ENCODE assay signal across 11 cellular contexts in the genomic region with DNA sequence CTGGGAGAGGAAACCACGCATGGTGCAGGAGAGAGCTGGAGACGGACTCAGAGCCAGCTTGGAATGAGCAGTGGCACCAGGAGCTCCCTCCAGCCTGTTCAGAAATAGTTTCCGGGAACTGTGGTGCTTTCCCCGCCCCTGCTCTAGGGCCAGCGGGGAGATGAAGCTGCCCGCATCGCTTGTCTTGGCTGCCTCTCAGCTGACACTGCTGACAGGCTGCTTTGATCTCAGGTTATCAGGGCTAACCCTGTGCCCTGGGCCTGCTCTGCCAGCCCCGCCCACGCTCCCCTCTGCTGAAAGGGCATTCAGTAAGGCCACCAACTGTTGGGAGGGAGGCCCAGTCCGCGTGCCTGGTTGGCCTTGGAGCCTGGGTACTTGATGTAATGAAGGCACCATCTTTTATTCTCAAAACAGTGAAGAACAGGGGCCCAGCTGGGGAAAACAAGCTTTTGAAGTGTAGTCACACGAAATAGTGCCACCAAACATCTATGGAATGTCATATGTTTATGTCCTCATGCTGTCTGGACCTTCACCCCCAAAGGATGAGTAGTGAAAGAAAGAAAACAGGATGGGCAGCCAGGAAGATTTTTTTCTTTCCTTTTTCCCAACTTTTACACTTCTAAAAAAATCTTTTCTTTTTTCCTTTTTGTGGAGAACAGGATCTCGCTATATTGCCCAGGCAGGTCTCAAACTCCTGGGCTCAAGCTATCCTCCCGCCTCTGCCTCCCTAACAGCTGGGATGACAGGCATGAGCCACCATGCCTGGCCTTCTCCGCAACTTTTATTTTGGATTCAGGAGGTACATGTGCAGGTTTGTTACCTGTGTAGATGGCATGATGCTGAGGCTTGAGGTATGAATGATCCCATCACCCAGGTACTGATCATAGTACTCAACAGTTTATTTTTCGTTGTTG.
DNase-seq lines count a peak whose midpoint lies in the region; ATAC-seq and TF ChIP-seq lines count a peak whose summit lies in the region.
"Had no signal": no experiment of that assay in that cellular context is flagged by ENCODE, and none has a peak within 500 bp of the region (broad histone marks: within the 10 kb centered on the region; RNA-seq: fewer than 3 reads in every experiment).

No MANE protein-coding gene starts in this region.

- no peak overlapping the region for H3K27ac Mint-ChIP-seq in nephron progenitor cell
- H3K27ac Mint-ChIP-seq in activated CD4-positive, alpha-beta memory T cell treated with anti-CD3 and anti-CD28 coated beads for 36 hours = no peak overlapping the region
- H3K27ac Mint-ChIP-seq: CD4-positive, alpha-beta memory T cell had no signal

- peak; percentile 98 for ATAC-seq in Right ventricle myocardium inferior

- H3K9me3 Mint-ChIP-seq in nephron progenitor cell = no peaks in the 10 kb centered on the region
- H3K9me3 Mint-ChIP-seq in activated CD4-positive, alpha-beta memory T cell treated with anti-CD3 and anti-CD28 coated beads for 36 hours = peaks cover 7% of the 10 kb centered on the region

- 50 to 59% (median 52%) methylated on average over 15 to 16 of the region's 16 CpGs for WGBS in spleen, 5 donors
- 78% methylated on average over 13 of the region's 16 CpGs for WGBS in esophagus muscularis mucosa

- no peak for TF ChIP-seq EP300 in esophagus muscularis mucosa (IDR thresholded peaks at IDR 0.05)

- TF ChIP-seq CTCF in BE2C (IDR thresholded peaks at IDR 0.05; ENCODE audit: low read depth, low read length) (no peak), nephron progenitor cell (IDR thresholded peaks at IDR 0.05) (no peak), spleen (IDR thresholded peaks at IDR 0.05 in 8 of 11, conservative IDR thresholded peaks at IDR 0.05 in 3 of 11) (no peak), esophagus muscularis mucosa (IDR thresholded peaks at IDR 0.05) (no peak)

- peak; percentile 51 for DNase-seq in BE2C
- peak; percentile 50 for DNase-seq in NCI-H226
- DNase-seq in Right ventricle myocardium inferior (ENCODE audit: missing footprints) = peak; percentile 82
- DNase-seq in nephron progenitor cell = peak; percentile 58
- DNase-seq in spleen = no peak
- no peak for DNase-seq in esophagus muscularis mucosa (ENCODE audit: extremely low spot score)
- DNase-seq in activated CD4-positive, alpha-beta memory T cell treated with anti-CD3 and anti-CD28 coated beads for 36 hours = no peak
- DNase-seq in DMS 273 (lab: John Stamatoyannopoulos, UW; ENCODE audit: unreplicated experiment) = no peak
- DNase-seq: CD4-positive, alpha-beta memory T cell; stimulated activated CD4-positive, alpha-beta T cell treated with anti-CD3 and anti-CD28 coated beads, Interleukin-12 subunit alpha, Interleukin-12 subunit beta, amount 100 ng/mL, for 4 hours had no signal

- H3K27ac ChIP-seq in spleen (no peak overlapping the region), esophagus muscularis mucosa (replicated peaks in 1 of 4) (no peak overlapping the region)

- no peaks in the 10 kb centered on the region for H3K27me3 Mint-ChIP-seq in nephron progenitor cell (ENCODE audit: low read depth, poor library complexity)
- H3K27me3 Mint-ChIP-seq in activated CD4-positive, alpha-beta memory T cell treated with anti-CD3 and anti-CD28 coated beads for 36 hours = peaks cover 1% of the 10 kb centered on the region
- H3K27me3 Mint-ChIP-seq: CD4-positive, alpha-beta memory T cell had no signal

- peaks cover 18% of the 10 kb centered on the region for H3K4me1 Mint-ChIP-seq in nephron progenitor cell
- no peaks in the 10 kb centered on the region for H3K4me1 Mint-ChIP-seq in activated CD4-positive, alpha-beta memory T cell treated with anti-CD3 and anti-CD28 coated beads for 36 hours (ENCODE audit: low read depth)
- H3K4me1 Mint-ChIP-seq: CD4-positive, alpha-beta memory T cell had no signal

- TF ChIP-seq POLR2A in spleen (IDR thresholded peaks at IDR 0.05) = no peak
- TF ChIP-seq POLR2A in esophagus muscularis mucosa (IDR thresholded peaks at IDR 0.05; ENCODE audit: low read depth) = no peak

- no peaks in the 10 kb centered on the region for H3K36me3 Mint-ChIP-seq in nephron progenitor cell (ENCODE audit: low read depth)
- H3K36me3 Mint-ChIP-seq in activated CD4-positive, alpha-beta memory T cell treated with anti-CD3 and anti-CD28 coated beads for 36 hours = no peaks in the 10 kb centered on the region
- H3K36me3 Mint-ChIP-seq: CD4-positive, alpha-beta memory T cell had no signal

- CTCF ChIA-PET in activated CD4-positive, alpha-beta memory T cell treated with anti-CD3 and anti-CD28 coated beads for 36 hours (lab: Charles Lee) = no interaction called here

- no peaks in the 10 kb centered on the region for H3K9me3 ChIP-seq in BE2C
- peaks cover 0 to 4% (median 0%) of the 10 kb centered on the region in 8 donors for H3K9me3 ChIP-seq in spleen
- H3K9me3 ChIP-seq in esophagus muscularis mucosa = no peaks in the 10 kb centered on the region
- H3K9me3 ChIP-seq: HAP-1 had no signal

- H3K4me3 Mint-ChIP-seq in nephron progenitor cell = no peak overlapping the region
- H3K4me3 Mint-ChIP-seq in activated CD4-positive, alpha-beta memory T cell treated with anti-CD3 and anti-CD28 coated beads for 36 hours = no peak overlapping the region
- H3K4me3 Mint-ChIP-seq: CD4-positive, alpha-beta memory T cell had no signal

- POLR2A ChIA-PET in activated CD4-positive, alpha-beta memory T cell treated with anti-CD3 and anti-CD28 coated beads for 36 hours (lab: Charles Lee) = no interaction called here

- H3K4me1 ChIP-seq in BE2C = no peaks in the 10 kb centered on the region
- no peaks in the 10 kb centered on the region for H3K4me1 ChIP-seq in spleen
- no peaks in the 10 kb centered on the region for H3K4me1 ChIP-seq in esophagus muscularis mucosa
- H3K4me1 ChIP-seq: HAP-1 had no signal

- H3K27me3 ChIP-seq in BE2C (no peaks in the 10 kb centered on the region), spleen (replicated peaks in 1 of 7) (no peaks in the 10 kb centered on the region), esophagus muscularis mucosa (peaks cover 0 to 5% (median 0%) of the 10 kb centered on the region in 4 donors)

- H3K36me3 ChIP-seq in BE2C = no peaks in the 10 kb centered on the region
- H3K36me3 ChIP-seq in spleen = no peaks in the 10 kb centered on the region
- H3K36me3 ChIP-seq in esophagus muscularis mucosa = no peaks in the 10 kb centered on the region
- H3K36me3 ChIP-seq: HAP-1 had no signal

- H3K4me3 ChIP-seq in BE2C (ENCODE audit: low read depth, low read length) (no peak overlapping the region), spleen (no peak overlapping the region), esophagus muscularis mucosa (no peak overlapping the region)
- H3K4me3 ChIP-seq: HAP-1 had no signal

- intact Hi-C loops in Right ventricle myocardium inferior (cut with DNase I) = loop anchor here (5.0 kb wide), 1 partner anchor 38 kb away; no protein-coding TSS in a partner anchor
- intact Hi-C loops in spleen (cut with DNase I; ENCODE audit: low total_unique reads) = no loop called here
- intact Hi-C loops in esophagus muscularis mucosa (cut with DNase I) = no loop called here
- intact Hi-C loops in activated CD4-positive, alpha-beta memory T cell treated with anti-CD3 and anti-CD28 coated beads for 36 hours (cut with micrococcal nuclease) = no loop called here

Comparison
In these comparisons a context has a peak if more than half of its experiments do, and no peak if none do; other contexts are left out.
1. DNase-seq: peak in BE2C (single experiment), NCI-H226 (single experiment), Right ventricle myocardium inferior (single experiment) and nephron progenitor cell (single experiment); none in spleen (single experiment), esophagus muscularis mucosa (single experiment), activated CD4-positive, alpha-beta memory T cell treated with anti-CD3 and anti-CD28 coated beads for 36 hours (single experiment) and DMS 273 (single experiment).